Comparison of ENCODE assay signal across 10 cellular contexts in genomic region chr3:42819351-42819965, GRCh38. TPM values are rescaled to one million over a fixed set of nuclear protein-coding genes. Genes with fewer than 3 reads are reported as not detected.
DNase-seq lines count a peak whose midpoint lies in the region; ATAC-seq and TF ChIP-seq lines count a peak whose summit lies in the region.
"Had no signal": no experiment of that assay in that cellular context is flagged by ENCODE, and none has a peak within 500 bp of the region (broad histone marks: within the 10 kb centered on the region; RNA-seq: fewer than 3 reads in every experiment).

No MANE protein-coding gene starts in this region.

- H3K36me3 Mint-ChIP-seq in activated T-helper 2 cell treated with anti-CD3 and anti-CD28 coated beads, Interferon-gamma antibody, Interleukin-2, Interleukin-4, amounts not matched to agents 10 μg/mL and 5 μg/mL and 100 μg/mL, durations not matched to agents 14 hours and 24 hours and 36 hours (ENCODE audit: low read depth) = no peaks in the 10 kb centered on the region

- TF ChIP-seq CTCF in lower lobe of right lung (IDR thresholded peaks at IDR 0.05) = no peak

- no peaks in the 10 kb centered on the region for H3K9me3 Mint-ChIP-seq in activated T-helper 2 cell treated with anti-CD3 and anti-CD28 coated beads, Interferon-gamma antibody, Interleukin-2, Interleukin-4, amounts not matched to agents 10 μg/mL and 5 μg/mL and 100 μg/mL, durations not matched to agents 14 hours and 24 hours and 36 hours

- H3K27ac Mint-ChIP-seq in activated T-helper 2 cell treated with anti-CD3 and anti-CD28 coated beads, Interferon-gamma antibody, Interleukin-2, Interleukin-4, amounts not matched to agents 10 μg/mL and 5 μg/mL and 100 μg/mL, durations not matched to agents 14 hours and 24 hours and 36 hours = no peak overlapping the region

- H3K36me3 ChIP-seq in lower lobe of right lung = no peaks in the 10 kb centered on the region
- H3K36me3 ChIP-seq: BLaER1 had no signal

- peaks cover 10% of the 10 kb centered on the region for H3K27me3 Mint-ChIP-seq in activated T-helper 2 cell treated with anti-CD3 and anti-CD28 coated beads, Interferon-gamma antibody, Interleukin-2, Interleukin-4, amounts not matched to agents 10 μg/mL and 5 μg/mL and 100 μg/mL, durations not matched to agents 14 hours and 24 hours and 36 hours (ENCODE audit: low read depth)

- H3K4me1 Mint-ChIP-seq in activated T-helper 2 cell treated with anti-CD3 and anti-CD28 coated beads, Interferon-gamma antibody, Interleukin-2, Interleukin-4, amounts not matched to agents 10 μg/mL and 5 μg/mL and 100 μg/mL, durations not matched to agents 14 hours and 24 hours and 36 hours (ENCODE audit: low read depth) = peaks cover 2% of the 10 kb centered on the region

- H3K27ac ChIP-seq in lower lobe of right lung = no peak overlapping the region
- H3K27ac ChIP-seq: BLaER1 had no signal

- ATAC-seq in lower lobe of right lung (peak; percentile 61 to 75), GM21390 (IDR thresholded peaks at IDR 0.05; ENCODE audit: unreplicated experiment) (no peak), GM21529 (IDR thresholded peaks at IDR 0.05; ENCODE audit: unreplicated experiment) (no peak)

- H3K27me3 ChIP-seq in lower lobe of right lung (ENCODE audit: low read depth) = no peaks in the 10 kb centered on the region
- H3K27me3 ChIP-seq: BLaER1 had no signal

- no peaks in the 10 kb centered on the region for H3K9me3 ChIP-seq in lower lobe of right lung
- H3K9me3 ChIP-seq: BLaER1 had no signal

- intact Hi-C loops in lower lobe of right lung (cut with DNase I) = no loop called here
- intact Hi-C loops in activated T-helper 2 cell treated with anti-CD3 and anti-CD28 coated beads, Interferon-gamma antibody, Interleukin-2, Interleukin-4, amounts not matched to agents 10 μg/mL and 5 μg/mL and 100 μg/mL, durations not matched to agents 14 hours and 24 hours and 36 hours (cut with micrococcal nuclease) = no loop called here

- peak; percentile 52 for DNase-seq in Daoy (ENCODE audit: low read depth)
- DNase-seq in NCI-H2227 (lab: John Stamatoyannopoulos, UW; ENCODE audit: unreplicated experiment) = peak; percentile 48
- DNase-seq in astrocyte of the hippocampus (ENCODE audit: low read depth, low spot score) = peak; percentile 37
- DNase-seq in lower lobe of right lung = no peak
- DNase-seq in activated T-helper 2 cell treated with anti-CD3 and anti-CD28 coated beads, Interferon-gamma antibody, Interleukin-2, Interleukin-4, amounts not matched to agents 10 μg/mL and 5 μg/mL and 100 μg/mL, durations not matched to agents 14 hours and 24 hours and 36 hours (ENCODE audit: low spot score) = no peak
- no peak for DNase-seq in T-helper 2 cell
- DNase-seq: amniotic stem cell had no signal

- no peak overlapping the region for H3K4me3 ChIP-seq in lower lobe of right lung
- H3K4me3 ChIP-seq: BLaER1 had no signal

- no peak overlapping the region for H3K4me3 Mint-ChIP-seq in activated T-helper 2 cell treated with anti-CD3 and anti-CD28 coated beads, Interferon-gamma antibody, Interleukin-2, Interleukin-4, amounts not matched to agents 10 μg/mL and 5 μg/mL and 100 μg/mL, durations not matched to agents 14 hours and 24 hours and 36 hours (ENCODE audit: low read depth)

- H3K4me1 ChIP-seq in lower lobe of right lung = peaks cover 10% of the 10 kb centered on the region
- H3K4me1 ChIP-seq: BLaER1 had no signal

RNA-seq across cellular contexts. Expression of gene ACKR2, which starts 10.2 kb away (rescaled TPM):
- total RNA-seq in Daoy (2014; rRNA removed; shearing (Covaris generic)) = 0.23 TPM in 1 of 2 replicates, not detected in the other
- total RNA-seq in lower lobe of right lung = 5.3 TPM
- total RNA-seq in activated T-helper 2 cell treated with anti-CD3 and anti-CD28 coated beads, Interferon-gamma antibody, Interleukin-2, Interleukin-4, amounts not matched to agents 10 μg/mL and 5 μg/mL and 100 μg/mL, durations not matched to agents 14 hours and 24 hours and 36 hours = 0.44 and 1.0 TPM in 2 replicates

RNA-seq across cellular contexts. Expression of gene HIGD1A, which starts 15.2 kb away (rescaled TPM):
- 183 and 256 TPM in 2 replicates for total RNA-seq in Daoy (2014; rRNA removed; shearing (Covaris generic))
- 83.8 TPM for total RNA-seq in lower lobe of right lung
- 85.9 and 88.5 TPM in 2 replicates for total RNA-seq in activated T-helper 2 cell treated with anti-CD3 and anti-CD28 coated beads, Interferon-gamma antibody, Interleukin-2, Interleukin-4, amounts not matched to agents 10 μg/mL and 5 μg/mL and 100 μg/mL, durations not matched to agents 14 hours and 24 hours and 36 hours

RNA-seq across cellular contexts. Expression of gene CCDC13, which starts 46.4 kb away (rescaled TPM):
- total RNA-seq in Daoy (2014; rRNA removed; shearing (Covaris generic)) = 0.74 and 1.5 TPM in 2 replicates
- 2.5 TPM for total RNA-seq in lower lobe of right lung
- total RNA-seq in activated T-helper 2 cell treated with anti-CD3 and anti-CD28 coated beads, Interferon-gamma antibody, Interleukin-2, Interleukin-4, amounts not matched to agents 10 μg/mL and 5 μg/mL and 100 μg/mL, durations not matched to agents 14 hours and 24 hours and 36 hours = 0.44 TPM in 1 of 2 replicates, not detected in the other

RNA-seq across cellular contexts. Expression of gene CYP8B1, which starts 56.2 kb away (rescaled TPM):
- not detected in 2 replicates for total RNA-seq in Daoy (2014; rRNA removed; shearing (Covaris generic))
- not detected for total RNA-seq in lower lobe of right lung
- total RNA-seq in activated T-helper 2 cell treated with anti-CD3 and anti-CD28 coated beads, Interferon-gamma antibody, Interleukin-2, Interleukin-4, amounts not matched to agents 10 μg/mL and 5 μg/mL and 100 μg/mL, durations not matched to agents 14 hours and 24 hours and 36 hours = not detected in 2 replicates

Comparison
In these comparisons a context has a peak if more than half of its experiments do, and no peak if none do; other contexts are left out.
1. DNase-seq: peak in Daoy (single experiment), NCI-H2227 (single experiment) and astrocyte of the hippocampus (single experiment); none in lower lobe of right lung (single experiment), activated T-helper 2 cell treated with anti-CD3 and anti-CD28 coated beads, Interferon-gamma antibody, Interleukin-2, Interleukin-4, amounts not matched to agents 10 μg/mL and 5 μg/mL and 100 μg/mL, durations not matched to agents 14 hours and 24 hours and 36 hours (single experiment) and T-helper 2 cell (0 of 5).
2. ATAC-seq: peak in lower lobe of right lung (2 of 2); none in GM21390 (single experiment) and GM21529 (single experiment).